Comparison of ENCODE assay signal across 33 cellular contexts in genomic region chr7:120665068-120665467, GRCh38.
"Had no signal": no experiment of that assay in that cellular context is flagged by ENCODE, and none has a peak within 500 bp of the region (broad histone marks: within the 10 kb centered on the region; RNA-seq: fewer than 3 reads in every experiment).

No MANE protein-coding gene starts in this region.

- FAIRE-seq: astrocyte, bronchial epithelial cell had no signal

- H3K4me3 ChIP-seq: adrenal gland, ascending aorta, body of pancreas, breast epithelium, cardiac muscle cell had no signal

- H3K9me3 ChIP-seq: adrenal gland, ascending aorta, body of pancreas, breast epithelium had no signal

- ATAC-seq: activated naive CD4-positive, alpha-beta T cell treated with anti-CD3 and anti-CD28 coated beads, Interleukin-2, amount 50 U/mL, for 72 hours; activated naive CD8-positive, alpha-beta T cell treated with anti-CD3 and anti-CD28 coated beads, Interleukin-2, amount 50 U/mL, for 24 hours; activated T-cell treated with anti-CD3 and anti-CD28 coated beads, Interleukin-2, amount 50 U/mL, for 4 hours; activated T-cell treated with anti-CD3 and anti-CD28 coated beads, Interleukin-2, amount 50 U/mL, for 72 hours; activated T-helper 17 cell treated with anti-CD3 and anti-CD28 coated beads, Interleukin-2, amount 50 U/mL, for 72 hours; body of pancreas had no signal

- H3K36me3 ChIP-seq: adrenal gland, ascending aorta, brain microvascular endothelial cell, breast epithelium, cardiac muscle cell had no signal

- H3K27me3 ChIP-seq: adrenal gland, ascending aorta, body of pancreas, brain microvascular endothelial cell, breast epithelium, cardiac muscle cell had no signal

- H3K4me1 ChIP-seq: adrenal gland, ascending aorta, body of pancreas, breast epithelium had no signal

- H3K27ac ChIP-seq: adrenal gland, ascending aorta, body of pancreas, brain microvascular endothelial cell, breast epithelium, cardiac muscle cell had no signal

- DNase-seq: activated effector memory CD4-positive, alpha-beta T cell treated with anti-CD3 and anti-CD28 coated beads, Interleukin-2, amount 50 U/mL, for 16 hours; activated effector memory CD4-positive, alpha-beta T cell treated with Interleukin-2 at 50 U/mL for 16 hours; activated gamma-delta T cell; activated gamma-delta T cell treated with Interleukin-2 at 50 U/mL for 16 hours; activated naive CD4-positive, alpha-beta T cell; activated naive CD4-positive, alpha-beta T cell treated with anti-CD3 and anti-CD28 coated beads for 36 hours; activated naive CD4-positive, alpha-beta T cell treated with anti-CD3 and anti-CD28 coated beads, Interleukin-2, amount 10 ng/mL, durations not matched to agents 7 days and 5 days; activated naive CD4-positive, alpha-beta T cell treated with anti-CD3 and anti-CD28 coated beads, Interleukin-2, amount 50 U/mL, for 16 hours; activated naive CD4-positive, alpha-beta T cell treated with Interleukin-2 at 50 U/mL for 16 hours; activated naive CD8-positive, alpha-beta T cell treated with anti-CD3 and anti-CD28 coated beads for 36 hours; activated naive CD8-positive, alpha-beta T cell treated with anti-CD3 and anti-CD28 coated beads, Interleukin-2, amount 10 ng/mL, durations not matched to agents 7 days and 5 days; activated naive CD8-positive, alpha-beta T cell treated with anti-CD3 and anti-CD28 coated beads, Interleukin-2, amount 50 U/mL, for 24 hours; activated T-cell treated with anti-CD3 and anti-CD28 coated beads, Interleukin-2, amount 50 U/mL, for 24 hours; activated T-cell treated with anti-CD3 and anti-CD28 coated beads, Interleukin-2, amount 50 U/mL, for 4 hours; activated T-cell treated with anti-CD3 and anti-CD28 coated beads, Interleukin-2, amount 50 U/mL, for 48 hours; activated T-cell treated with anti-CD3 and anti-CD28 coated beads, Interleukin-2, amount 50 U/mL, for 72 hours; adrenal gland; amniotic stem cell; amygdala; anterior cingulate cortex; aorta; body of pancreas; brain microvascular endothelial cell; caudate nucleus; central memory CD4-positive, alpha-beta T cell; cerebellar nuclear complex had no signal
